ENCODE assay signal across 12 cellular contexts in genomic region chr21:38646213-38646837, GRCh38.
DNase-seq lines count a peak whose midpoint lies in the region; ATAC-seq lines count a peak whose summit lies in the region.
"Had no signal": no experiment of that assay in that cellular context is flagged by ENCODE, and none has a peak within 500 bp of the region (broad histone marks: within the 10 kb centered on the region; RNA-seq: fewer than 3 reads in every experiment).

No MANE protein-coding gene starts in this region.

- peaks cover 20% of the 10 kb centered on the region for H3K4me1 Mint-ChIP-seq in activated T-cell treated with anti-CD3 and anti-CD28 coated beads, Interleukin-2, amount 50 U/mL, for 72 hours (ENCODE audit: low read depth)
- H3K4me1 Mint-ChIP-seq in stimulated activated effector memory CD8-positive, alpha-beta T cell treated with anti-CD3 and anti-CD28 coated beads, Interleukin-12 subunit alpha, Interleukin-12 subunit beta, amount 100 ng/mL, for 72 hours, result peaks cover 5% of the 10 kb centered on the region
- H3K4me1 Mint-ChIP-seq: neural crest cell had no signal

- peaks cover 0 to under 1% of the 10 kb centered on the region in 2 donors for H3K9me3 Mint-ChIP-seq in activated T-cell treated with anti-CD3 and anti-CD28 coated beads, Interleukin-2, amount 50 U/mL, for 72 hours
- H3K9me3 Mint-ChIP-seq in stimulated activated effector memory CD8-positive, alpha-beta T cell treated with anti-CD3 and anti-CD28 coated beads, Interleukin-12 subunit alpha, Interleukin-12 subunit beta, amount 100 ng/mL, for 72 hours, result no peaks in the 10 kb centered on the region
- H3K9me3 Mint-ChIP-seq: neural crest cell had no signal

- peak; percentile 82 to 86 for ATAC-seq in activated T-cell treated with anti-CD3 and anti-CD28 coated beads, Interleukin-2, amount 50 U/mL, for 72 hours (replicated peaks in 1 of 2)
- peak; percentile 95 for ATAC-seq in esophagus mucosa
- peak; percentile 62 for ATAC-seq in stimulated activated effector memory CD8-positive, alpha-beta T cell treated with anti-CD3 and anti-CD28 coated beads, Interleukin-12 subunit alpha, Interleukin-12 subunit beta, amount 100 ng/mL, for 72 hours
- ATAC-seq: heart right ventricle had no signal

- DNase-seq in activated T-cell treated with anti-CD3 and anti-CD28 coated beads, Interleukin-2, amount 50 U/mL, for 72 hours, result peak; percentile 32 to 40
- DNase-seq in activated T-cell treated with anti-CD3 and anti-CD28 coated beads for 4 hours (no peak), RPMI7951 (ENCODE audit: low read depth) (peak; percentile 29), DMS153 treated with DMSO at 0.1 percent for 48 hours (lab: John Stamatoyannopoulos, UW; ENCODE audit: unreplicated experiment) (no peak), occipital lobe (lab: John Stamatoyannopoulos, UW) (no peak)
- DNase-seq in stimulated activated effector memory CD8-positive, alpha-beta T cell treated with anti-CD3 and anti-CD28 coated beads, Interleukin-12 subunit alpha, Interleukin-12 subunit beta, amount 100 ng/mL, for 72 hours (ENCODE audit: low spot score in 2 of 2), result no peak
- DNase-seq in activated effector memory CD4-positive, alpha-beta T cell treated with Interleukin-2 at 50 U/mL for 16 hours, result no peak
- DNase-seq: AML-193, DMS79, heart right ventricle had no signal

- H3K4me3 Mint-ChIP-seq in activated T-cell treated with anti-CD3 and anti-CD28 coated beads, Interleukin-2, amount 50 U/mL, for 72 hours, result peak overlapping the region; percentile 2 to 60
- no peak overlapping the region for H3K4me3 Mint-ChIP-seq in stimulated activated effector memory CD8-positive, alpha-beta T cell treated with anti-CD3 and anti-CD28 coated beads, Interleukin-12 subunit alpha, Interleukin-12 subunit beta, amount 100 ng/mL, for 72 hours
- H3K4me3 Mint-ChIP-seq: neural crest cell had no signal

- H3K27ac Mint-ChIP-seq in activated T-cell treated with anti-CD3 and anti-CD28 coated beads, Interleukin-2, amount 50 U/mL, for 72 hours, result no peak overlapping the region
- no peak overlapping the region for H3K27ac Mint-ChIP-seq in stimulated activated effector memory CD8-positive, alpha-beta T cell treated with anti-CD3 and anti-CD28 coated beads, Interleukin-12 subunit alpha, Interleukin-12 subunit beta, amount 100 ng/mL, for 72 hours

- H3K36me3 Mint-ChIP-seq in activated T-cell treated with anti-CD3 and anti-CD28 coated beads, Interleukin-2, amount 50 U/mL, for 72 hours (ENCODE audit: insufficient read depth in 2 of 2), result no peaks in the 10 kb centered on the region
- no peaks in the 10 kb centered on the region for H3K36me3 Mint-ChIP-seq in stimulated activated effector memory CD8-positive, alpha-beta T cell treated with anti-CD3 and anti-CD28 coated beads, Interleukin-12 subunit alpha, Interleukin-12 subunit beta, amount 100 ng/mL, for 72 hours

- H3K27me3 Mint-ChIP-seq in activated T-cell treated with anti-CD3 and anti-CD28 coated beads, Interleukin-2, amount 50 U/mL, for 72 hours (ENCODE audit: low read depth), result peaks cover 19% of the 10 kb centered on the region

Comparison
In these comparisons a context has a peak if more than half of its experiments do, and no peak if none do; other contexts are left out.
1. DNase-seq: peak in activated T-cell treated with anti-CD3 and anti-CD28 coated beads, Interleukin-2, amount 50 U/mL, for 72 hours (2 of 2) and RPMI7951 (single experiment); none in activated T-cell treated with anti-CD3 and anti-CD28 coated beads for 4 hours (single experiment), stimulated activated effector memory CD8-positive, alpha-beta T cell treated with anti-CD3 and anti-CD28 coated beads, Interleukin-12 subunit alpha, Interleukin-12 subunit beta, amount 100 ng/mL, for 72 hours (0 of 2), DMS153 treated with DMSO at 0.1 percent for 48 hours (single experiment), activated effector memory CD4-positive, alpha-beta T cell treated with Interleukin-2 at 50 U/mL for 16 hours (single experiment) and occipital lobe (single experiment).
2. Peak in every context shown above with its lines, with median percentiles within 50 percentile points of each other: ATAC-seq.